Comparison of ENCODE assay signal across 9 cellular contexts in the genomic region with DNA sequence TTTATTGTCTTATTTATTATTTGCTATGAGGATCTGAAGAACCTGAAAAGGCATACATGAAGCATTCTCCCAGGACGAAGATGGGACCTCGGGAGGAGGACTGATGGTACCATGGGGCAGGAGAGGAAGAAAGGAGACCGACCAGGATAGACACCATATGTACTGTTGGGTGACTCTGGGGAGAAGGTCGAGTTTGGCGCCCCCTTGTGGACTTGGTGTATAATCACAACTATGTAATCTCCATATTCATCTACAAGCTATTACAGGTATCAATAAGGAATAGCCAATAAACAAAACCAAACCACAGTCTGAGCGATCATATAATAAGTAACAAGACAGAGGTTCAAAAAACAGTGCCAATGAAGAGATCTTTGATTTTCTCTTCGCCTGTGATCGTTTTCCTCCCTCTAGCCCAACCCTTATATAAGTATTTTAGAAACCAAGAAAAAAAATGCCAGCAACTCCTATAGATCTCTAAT.
DNase-seq lines count a peak whose midpoint lies in the region; TF ChIP-seq lines count a peak whose summit lies in the region.
"Had no signal": no experiment of that assay in that cellular context is flagged by ENCODE, and none has a peak within 500 bp of the region (broad histone marks: within the 10 kb centered on the region; RNA-seq: fewer than 3 reads in every experiment).

No MANE protein-coding gene starts in this region.

- no peaks in the 10 kb centered on the region for H3K27me3 ChIP-seq in CD4-positive, alpha-beta memory T cell (ENCODE audit: insufficient read depth, low read length)
- H3K27me3 ChIP-seq in vagina, result no peaks in the 10 kb centered on the region

- CTCF ChIA-PET in CD4-positive, alpha-beta memory T cell (lab: Charles Lee; ENCODE audit: partially characterized antibody), result interaction anchor here (0.7 to 5.8 kb wide), 17 partner anchors 9 to 1747 kb away, joined by 3 to 55 read pairs (median 5); no protein-coding TSS in a partner anchor

- H3K9me3 Mint-ChIP-seq in CD4-positive, alpha-beta memory T cell, result no peaks in the 10 kb centered on the region
- H3K9me3 Mint-ChIP-seq in activated T-helper 2 cell treated with anti-CD3 and anti-CD28 coated beads, Interferon-gamma antibody, Interleukin-2, Interleukin-4, amounts not matched to agents 10 μg/mL and 5 μg/mL and 100 μg/mL, durations not matched to agents 14 hours and 24 hours and 36 hours, result no peaks in the 10 kb centered on the region
- H3K9me3 Mint-ChIP-seq in progenitor cell of endocrine pancreas (ENCODE audit: low read depth), result peaks cover 3% of the 10 kb centered on the region
- H3K9me3 Mint-ChIP-seq: IgD-negative memory B cell had no signal

- H3K27ac Mint-ChIP-seq in CD4-positive, alpha-beta memory T cell, result no peak overlapping the region
- H3K27ac Mint-ChIP-seq in activated T-helper 2 cell treated with anti-CD3 and anti-CD28 coated beads, Interferon-gamma antibody, Interleukin-2, Interleukin-4, amounts not matched to agents 10 μg/mL and 5 μg/mL and 100 μg/mL, durations not matched to agents 14 hours and 24 hours and 36 hours, result no peak overlapping the region
- no peak overlapping the region for H3K27ac Mint-ChIP-seq in progenitor cell of endocrine pancreas
- H3K27ac Mint-ChIP-seq: IgD-negative memory B cell had no signal

- TF ChIP-seq POLR2A in vagina (IDR thresholded peaks at IDR 0.05), result no peak

- no peaks in the 10 kb centered on the region for H3K36me3 Mint-ChIP-seq in CD4-positive, alpha-beta memory T cell
- H3K36me3 Mint-ChIP-seq in activated T-helper 2 cell treated with anti-CD3 and anti-CD28 coated beads, Interferon-gamma antibody, Interleukin-2, Interleukin-4, amounts not matched to agents 10 μg/mL and 5 μg/mL and 100 μg/mL, durations not matched to agents 14 hours and 24 hours and 36 hours (ENCODE audit: low read depth), result no peaks in the 10 kb centered on the region
- no peaks in the 10 kb centered on the region for H3K36me3 Mint-ChIP-seq in progenitor cell of endocrine pancreas (ENCODE audit: insufficient read depth)
- H3K36me3 Mint-ChIP-seq: IgD-negative memory B cell had no signal

- H3K4me3 Mint-ChIP-seq in CD4-positive, alpha-beta memory T cell, result no peak overlapping the region
- H3K4me3 Mint-ChIP-seq in activated T-helper 2 cell treated with anti-CD3 and anti-CD28 coated beads, Interferon-gamma antibody, Interleukin-2, Interleukin-4, amounts not matched to agents 10 μg/mL and 5 μg/mL and 100 μg/mL, durations not matched to agents 14 hours and 24 hours and 36 hours (ENCODE audit: low read depth), result no peak overlapping the region
- no peak overlapping the region for H3K4me3 Mint-ChIP-seq in progenitor cell of endocrine pancreas (ENCODE audit: low read depth)
- H3K4me3 Mint-ChIP-seq: IgD-negative memory B cell had no signal

- H3K27me3 Mint-ChIP-seq in CD4-positive, alpha-beta memory T cell, result peaks cover 2 to 9% of the 10 kb centered on the region in 2 donors
- H3K27me3 Mint-ChIP-seq in activated T-helper 2 cell treated with anti-CD3 and anti-CD28 coated beads, Interferon-gamma antibody, Interleukin-2, Interleukin-4, amounts not matched to agents 10 μg/mL and 5 μg/mL and 100 μg/mL, durations not matched to agents 14 hours and 24 hours and 36 hours (ENCODE audit: low read depth), result peaks cover 3% of the 10 kb centered on the region
- H3K27me3 Mint-ChIP-seq in progenitor cell of endocrine pancreas, result no peaks in the 10 kb centered on the region

- H3K9me3 ChIP-seq in CD4-positive, alpha-beta memory T cell (ENCODE audit: control insufficient read depth in 1 of 2, low read length in 2 of 2), result no peaks in the 10 kb centered on the region
- no peaks in the 10 kb centered on the region for H3K9me3 ChIP-seq in vagina

- H3K4me1 Mint-ChIP-seq in CD4-positive, alpha-beta memory T cell, result peaks cover 0 to 3% (median under 1%) of the 10 kb centered on the region in 4 donors
- peaks cover 2% of the 10 kb centered on the region for H3K4me1 Mint-ChIP-seq in activated T-helper 2 cell treated with anti-CD3 and anti-CD28 coated beads, Interferon-gamma antibody, Interleukin-2, Interleukin-4, amounts not matched to agents 10 μg/mL and 5 μg/mL and 100 μg/mL, durations not matched to agents 14 hours and 24 hours and 36 hours (ENCODE audit: low read depth)
- H3K4me1 Mint-ChIP-seq in progenitor cell of endocrine pancreas (ENCODE audit: low read depth), result no peaks in the 10 kb centered on the region

- H3K27ac ChIP-seq in CD4-positive, alpha-beta memory T cell (ENCODE audit: low read depth, low read length), result no peak overlapping the region
- H3K27ac ChIP-seq in vagina, result no peak overlapping the region

- intact Hi-C loops in CD4-positive, alpha-beta memory T cell (cut with micrococcal nuclease), result no loop called here
- intact Hi-C loops in activated T-helper 2 cell treated with anti-CD3 and anti-CD28 coated beads, Interferon-gamma antibody, Interleukin-2, Interleukin-4, amounts not matched to agents 10 μg/mL and 5 μg/mL and 100 μg/mL, durations not matched to agents 14 hours and 24 hours and 36 hours (cut with micrococcal nuclease), result loop anchor here (1.0 to 10.0 kb wide), 2 partner anchors 478 to 1747 kb away; no protein-coding TSS in a partner anchor
- intact Hi-C loops in vagina (cut with DNase I), result no loop called here

- TF ChIP-seq CTCF in GM20000 (IDR thresholded peaks at IDR 0.05; ENCODE audit: extremely low read depth, missing control alignments) (peak; percentile 46), progenitor cell of endocrine pancreas (IDR thresholded peaks at IDR 0.05; ENCODE audit: unreplicated experiment) (peak; percentile 75), vagina (IDR thresholded peaks at IDR 0.05) (peak in 2 of 3 experiments; percentile 49 to 66)

- POLR2A ChIA-PET in CD4-positive, alpha-beta memory T cell (lab: Charles Lee; ENCODE audit: partially characterized antibody), result no interaction called here

- no peaks in the 10 kb centered on the region for H3K4me1 ChIP-seq in CD4-positive, alpha-beta memory T cell (ENCODE audit: insufficient read depth, low read length)
- no peaks in the 10 kb centered on the region for H3K4me1 ChIP-seq in vagina

- peak; percentile 50 to 61 (median 60) for DNase-seq in CD4-positive, alpha-beta memory T cell
- DNase-seq in GM20000 (ENCODE audit: low spot score) (peak; percentile 76), Kasumi-1 (lab: John Stamatoyannopoulos, UW) (peak; percentile 60 to 78), RPMI8226 (peak; percentile 56), germinal center (ENCODE audit: low spot score) (peak; percentile 71), progenitor cell of endocrine pancreas (ENCODE audit: low spot score, unreplicated experiment) (peak; percentile 44), vagina (ENCODE audit: extremely low spot score in 2 of 2) (no peak)
- peak; percentile 35 for DNase-seq in activated T-helper 2 cell treated with anti-CD3 and anti-CD28 coated beads, Interferon-gamma antibody, Interleukin-2, Interleukin-4, amounts not matched to agents 10 μg/mL and 5 μg/mL and 100 μg/mL, durations not matched to agents 14 hours and 24 hours and 36 hours (ENCODE audit: low spot score)

- no peaks in the 10 kb centered on the region for H3K36me3 ChIP-seq in CD4-positive, alpha-beta memory T cell (ENCODE audit: insufficient read depth, low read length)
- no peaks in the 10 kb centered on the region for H3K36me3 ChIP-seq in vagina

- no peak overlapping the region for H3K4me3 ChIP-seq in CD4-positive, alpha-beta memory T cell (ENCODE audit: low read length in 2 of 2)
- H3K4me3 ChIP-seq in vagina, result no peak overlapping the region

Comparison
In these comparisons a context has a peak if more than half of its experiments do, and no peak if none do; other contexts are left out.
1. DNase-seq: peak in CD4-positive, alpha-beta memory T cell (5 of 5), GM20000 (single experiment), Kasumi-1 (2 of 2), RPMI8226 (single experiment), activated T-helper 2 cell treated with anti-CD3 and anti-CD28 coated beads, Interferon-gamma antibody, Interleukin-2, Interleukin-4, amounts not matched to agents 10 μg/mL and 5 μg/mL and 100 μg/mL, durations not matched to agents 14 hours and 24 hours and 36 hours (single experiment), germinal center (single experiment) and progenitor cell of endocrine pancreas (single experiment); none in vagina (0 of 2).
2. Peak in every context shown above with its lines, with median percentiles within 50 percentile points of each other: CTCF ChIP-seq.